In genomic region chr7:123054357-123055133, GRCh38 we compare ENCODE assay signal across 17 cellular contexts. TPM values are rescaled to one million over a fixed set of nuclear protein-coding genes. Genes with fewer than 3 reads are reported as not detected.
DNase-seq lines count a peak whose midpoint lies in the region; ATAC-seq, FAIRE-seq and TF ChIP-seq lines count a peak whose summit lies in the region.
"Had no signal": no experiment of that assay in that cellular context is flagged by ENCODE, and none has a peak within 500 bp of the region (broad histone marks: within the 10 kb centered on the region; RNA-seq: fewer than 3 reads in every experiment).

No MANE protein-coding gene starts in this region.

- CTCF ChIA-PET in GM12878 (lab: Yijun Ruan, JAX) = interaction anchor here (0.8 to 1.1 kb wide), 5 partner anchors 82 to 504 kb away, joined by 3 to 4 read pairs (median 3); no protein-coding TSS in a partner anchor

- H3K9me3 ChIP-seq in GM12878 (replicated peaks; ENCODE audit: control insufficient read depth, insufficient read depth, low read length) (no peaks in the 10 kb centered on the region; the same call in 2 of the 3 replicates), iPS DF 6.9 (ENCODE audit: control insufficient read depth, insufficient read depth, low read length) (no peaks in the 10 kb centered on the region)
- H3K9me3 ChIP-seq: vagina had no signal

- H3K79me2 ChIP-seq in GM12878 (ENCODE audit: control insufficient read depth, insufficient read depth, low read length) = no peaks in the 10 kb centered on the region

- no TSS peak for BruUV-seq in GM12878 (replicated peaks; lab: Mats Ljungman, UMichigan)

- no peak for TF ChIP-seq RAD21 in GM12878 (IDR thresholded peaks at IDR 0.05; ENCODE audit: insufficient read depth, low read depth, low read length)

- no peaks in the 10 kb centered on the region for H3K36me3 Mint-ChIP-seq in type B pancreatic cell

- H3K4me1 Mint-ChIP-seq in type B pancreatic cell (ENCODE audit: unreplicated experiment) = no peaks in the 10 kb centered on the region

- POLR2A ChIA-PET in GM12878 (lab: Charles Lee) = interaction anchor here (0.6 kb wide), 1 partner anchor 914 kb away, joined by 3 read pairs; no protein-coding TSS in a partner anchor

- TF ChIP-seq POLR2A in GM12878 (IDR thresholded peaks at IDR 0.05; ENCODE audit: low read depth, low read length) = no peak

- H3K4me3 Mint-ChIP-seq in type B pancreatic cell = no peak overlapping the region
- H3K4me3 Mint-ChIP-seq: activated T-cell treated with anti-CD3 and anti-CD28 coated beads, Interleukin-2, amount 50 U/mL, for 24 hours had no signal

- H3K4me1 ChIP-seq in GM12878 (ENCODE audit: control insufficient read depth, insufficient read depth, low read length) = no peaks in the 10 kb centered on the region
- H3K4me1 ChIP-seq in iPS DF 6.9 (ENCODE audit: control insufficient read depth, insufficient read depth, low read length) = no peaks in the 10 kb centered on the region
- H3K4me1 ChIP-seq: SJSA1, vagina had no signal

- intact Hi-C loops in GM12878 (cut with micrococcal nuclease; ENCODE audit: unreplicated experiment) = loop anchor here (10.0 kb wide), 1 partner anchor 370 kb away; no protein-coding TSS in a partner anchor
- intact Hi-C loops in posterior cingulate gyrus (cut with DNase I) = no loop called here

- TF ChIP-seq CTCF in GM12878 (IDR thresholded peaks at IDR 0.05 in 2 of 3, conservative IDR thresholded peaks at IDR 0.05 in 1 of 3; ENCODE audit: control insufficient read depth in 2 of 3, extremely low read depth in 1 of 3, insufficient read depth in 1 of 3, low read depth in 3 of 3, low read length in 3 of 3) = no peak
- TF ChIP-seq CTCF in type B pancreatic cell (conservative IDR thresholded peaks at IDR 0.05) = no peak

- RAD21 ChIA-PET in GM12878 (lab: Charles Lee; ENCODE audit: unreplicated experiment) = interaction anchor here (1.0 kb wide), 1 partner anchor 837 kb away, joined by 3 read pairs; no protein-coding TSS in a partner anchor

- ATAC-seq in HG03342 (IDR thresholded peaks at IDR 0.05; ENCODE audit: unreplicated experiment) (peak; percentile 41), GM12878 (peak; percentile 84)
- ATAC-seq: K562 had no signal

- no peak overlapping the region for H2AFZ ChIP-seq in GM12878 (ENCODE audit: control insufficient read depth, low read depth, low read length)

- H3K27ac ChIP-seq in GM12878 (ENCODE audit: control insufficient read depth, insufficient read depth) (no peak overlapping the region), iPS DF 6.9 (ENCODE audit: low read length) (no peak overlapping the region)
- H3K27ac ChIP-seq: SJSA1, vagina had no signal

- no peak overlapping the region for H3K27ac Mint-ChIP-seq in type B pancreatic cell
- H3K27ac Mint-ChIP-seq: activated T-cell treated with anti-CD3 and anti-CD28 coated beads, Interleukin-2, amount 50 U/mL, for 24 hours had no signal

- H3K27me3 Mint-ChIP-seq in type B pancreatic cell = no peaks in the 10 kb centered on the region
- H3K27me3 Mint-ChIP-seq: activated T-cell treated with anti-CD3 and anti-CD28 coated beads, Interleukin-2, amount 50 U/mL, for 24 hours had no signal

- no peak overlapping the region for H3K4me3 ChIP-seq in GM12878
- H3K4me3 ChIP-seq in iPS DF 6.9 (ENCODE audit: low read length) = no peak overlapping the region
- H3K4me3 ChIP-seq: K562, SJSA1, vagina had no signal

- DNase-seq in DMS153 treated with DMSO at 0.1 percent for 48 hours (lab: John Stamatoyannopoulos, UW; ENCODE audit: unreplicated experiment) (peak; percentile 1), GM12878 (ENCODE audit: low read depth, low spot score) (no peak), iPS DF 6.9 (ENCODE audit: low read depth, low spot score) (peak; percentile 22), type B pancreatic cell (ENCODE audit: extremely low spot score, unreplicated experiment) (no peak), posterior cingulate gyrus (no peak), A172 (ENCODE audit: low spot score) (no peak), foreskin melanocyte (no peak)
- DNase-seq: activated CD4-positive, CD25-positive, alpha-beta regulatory T cell; activated T-cell treated with anti-CD3 and anti-CD28 coated beads, Interleukin-2, amount 50 U/mL, for 24 hours; amygdala; GOT3 had no signal

- no peaks in the 10 kb centered on the region for H4K20me1 ChIP-seq in GM12878 (ENCODE audit: control insufficient read depth, insufficient read depth)

- no peak for TF ChIP-seq EP300 in GM12878 (IDR thresholded peaks at IDR 0.05; ENCODE audit: borderline replicate concordance in 1 of 2, control insufficient read depth in 1 of 2, low read depth in 2 of 2, low read length in 2 of 2)

- 22% methylated on average over 5 of the region's 5 CpGs for WGBS in GM12878 (ENCODE audit: insufficient coverage, insufficient replicate concordance, low lambda C conversion rate, missing lambda C conversion rate)
- WGBS in iPS DF 6.9 (ENCODE audit: insufficient coverage, insufficient read length) = no CpG with 5 or more reads among the region's 5 CpGs

- H3K27me3 ChIP-seq in GM12878 (replicated peaks in 1 of 2; ENCODE audit: control insufficient read depth in 2 of 2, insufficient read depth in 2 of 2, low read length in 1 of 2) (no peaks in the 10 kb centered on the region), iPS DF 6.9 (ENCODE audit: control insufficient read depth, insufficient read depth, low read length) (no peaks in the 10 kb centered on the region)
- H3K27me3 ChIP-seq: SJSA1, vagina had no signal

- FAIRE-seq in GM12878 (lab: Jason Lieb, UNC) = no peak
- FAIRE-seq: endometrium, K562 had no signal

- H3K4me2 ChIP-seq in GM12878 (ENCODE audit: control insufficient read depth, insufficient read depth) = no peak overlapping the region

- in situ Hi-C loops in GM12878 (cut with MboI) = no loop called here

- no peak overlapping the region for H3K9ac ChIP-seq in GM12878 (ENCODE audit: control insufficient read depth, insufficient read depth, low read length)

- H3K9me3 Mint-ChIP-seq in type B pancreatic cell = no peaks in the 10 kb centered on the region

- no peaks in the 10 kb centered on the region for H3K36me3 ChIP-seq in GM12878 (ENCODE audit: control insufficient read depth in 2 of 2, insufficient read depth in 2 of 2, low read length in 1 of 2)
- no peaks in the 10 kb centered on the region for H3K36me3 ChIP-seq in iPS DF 6.9 (ENCODE audit: control insufficient read depth, insufficient read depth, low read length)
- H3K36me3 ChIP-seq: SJSA1, vagina had no signal

- SMC1A ChIA-PET in GM12878 (lab: Charles Lee; ENCODE audit: uncharacterized antibody, unreplicated experiment) = interaction anchor here (1.1 kb wide), 1 partner anchor 37 kb away, joined by 3 read pairs; no protein-coding TSS in a partner anchor

TF ChIP-seq in GM12878, 131 proteins besides CTCF, POLR2A, EP300 and RAD21 (continues in another document):
- TF ChIP-seq TCF12 (IDR thresholded peaks at IDR 0.05; ENCODE audit: low read depth, low read length) (no peak), CHD1 (IDR thresholded peaks at IDR 0.05; ENCODE audit: low read depth, low read length) (no peak), MEF2B (IDR thresholded peaks at IDR 0.05; ENCODE audit: partially characterized antibody, poor library complexity, severe bottlenecking) (peak; percentile 29), SMARCA5 (IDR thresholded peaks at IDR 0.05) (no peak), KAT2A (conservative IDR thresholded peaks at IDR 0.05; ENCODE audit: control insufficient read depth, low read depth, low read length) (no peak), LARP7 (IDR thresholded peaks at IDR 0.05) (no peak), MTA2 (IDR thresholded peaks at IDR 0.05; ENCODE audit: low read depth) (peak; percentile 55), NRF1 (conservative IDR thresholded peaks at IDR 0.05; ENCODE audit: low read depth, low read length) (no peak), NFYA (IDR thresholded peaks at IDR 0.05; ENCODE audit: borderline replicate concordance, low read depth, low read length) (no peak), SREBF2 (IDR thresholded peaks at IDR 0.05; ENCODE audit: low read length) (no peak), IKZF2 (IDR thresholded peaks at IDR 0.05) (peak in 1 of 2 experiments; percentile 32; a peak in 1 of 4 replicates), ZNF274 (IDR thresholded peaks at IDR 0.05; ENCODE audit: insufficient read depth, insufficient read length) (no peak), BHLHE40 (IDR thresholded peaks at IDR 0.05; ENCODE audit: borderline replicate concordance in 1 of 2, low read depth in 2 of 2, low read length in 1 of 2) (peak in 1 of 2 experiments; percentile 21; a peak in 1 of 4 replicates), SPI1 (IDR thresholded peaks at IDR 0.05; ENCODE audit: borderline replicate concordance, insufficient read depth, low read depth, low read length) (peak; percentile 32; the same call in 1 of the 2 replicates)
- TF ChIP-seq, protein P1, sequence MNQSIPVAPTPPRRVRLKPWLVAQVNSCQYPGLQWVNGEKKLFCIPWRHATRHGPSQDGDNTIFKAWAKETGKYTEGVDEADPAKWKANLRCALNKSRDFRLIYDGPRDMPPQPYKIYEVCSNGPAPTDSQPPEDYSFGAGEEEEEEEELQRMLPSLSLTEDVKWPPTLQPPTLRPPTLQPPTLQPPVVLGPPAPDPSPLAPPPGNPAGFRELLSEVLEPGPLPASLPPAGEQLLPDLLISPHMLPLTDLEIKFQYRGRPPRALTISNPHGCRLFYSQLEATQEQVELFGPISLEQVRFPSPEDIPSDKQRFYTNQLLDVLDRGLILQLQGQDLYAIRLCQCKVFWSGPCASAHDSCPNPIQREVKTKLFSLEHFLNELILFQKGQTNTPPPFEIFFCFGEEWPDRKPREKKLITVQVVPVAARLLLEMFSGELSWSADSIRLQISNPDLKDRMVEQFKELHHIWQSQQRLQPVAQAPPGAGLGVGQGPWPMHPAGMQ (IDR thresholded peaks at IDR 0.05; ENCODE audit: borderline replicate concordance) = no peak

RNA-seq across cellular contexts. Expression of gene TAS2R16, which starts 59.0 kb away (rescaled TPM):
- total RNA-seq in GM12878 (2013; cell fraction: nucleolus; rRNA removed) = not detected in 2 replicates
- total RNA-seq in GM12878 (2014; rRNA removed) (not detected in 2 replicates), GM12878 (2014; rRNA removed; fragmentation: Illumina TruSeq; extraction: Trizol) (not detected in 2 replicates), GM12878 (2021) (not detected in 2 replicates), type B pancreatic cell (ENCODE audit: low replicate concordance) (not detected in 2 replicates)
- polyA plus RNA-seq in GM12878 (2011; ENCODE audit: low read depth) = not detected
- polyA plus RNA-seq in GM12878 (2011; rRNA removed) (not detected in 2 replicates), GM12878 (2014; fragmentation: Illumina TruSeq; extraction: Trizol) (not detected in 2 replicates), GM12878 (2014; fragmentation: Nextera tagmentation; extraction: Ambion mirVana) (not detected), GM12878 (2014; rRNA removed) (not detected in 2 replicates), GM12878 (2016; fragmentation: Nextera tagmentation; extraction: Ambion mirVana) (not detected)
- polyA plus RNA-seq in GM12878 (2011; cell fraction: cytosol; rRNA removed) = not detected in 2 replicates
- polyA plus RNA-seq in GM12878 (2011; cell fraction: nucleus; rRNA removed) = not detected in 2 replicates
- not detected in 2 replicates for polyA plus RNA-seq in GM12878 (2012)
- not detected in 2 replicates for polyA minus RNA-seq in GM12878 (2011; rRNA and poly(A)+ RNA removed)
- not detected in 2 replicates for polyA minus RNA-seq in GM12878 (2011; cell fraction: cytosol; rRNA and poly(A)+ RNA removed)
- polyA minus RNA-seq in GM12878 (2011; cell fraction: nucleus; rRNA and poly(A)+ RNA removed) = not detected in 2 replicates
- not detected in 2 replicates for total RNA-seq in A172 (2014; rRNA removed; shearing (Covaris generic))
- total RNA-seq: K562, SJSA1, vagina had no signal
- polyA plus RNA-seq: BJ, K562 had no signal

Comparison
In these comparisons a context has a peak if more than half of its experiments do, and no peak if none do; other contexts are left out.
1. DNase-seq: peak in DMS153 treated with DMSO at 0.1 percent for 48 hours (single experiment) and iPS DF 6.9 (single experiment); none in GM12878 (single experiment), type B pancreatic cell (single experiment), posterior cingulate gyrus (0 of 10), A172 (single experiment) and foreskin melanocyte (single experiment).